In genomic region chr5:95857185-95857945, GRCh38 we compare ENCODE assay signal across 1 cellular context.
TF ChIP-seq lines count a peak whose summit lies in the region.

No MANE protein-coding gene starts in this region.

TF ChIP-seq in HepG2, 621 proteins besides CTCF, POLR2A, EP300 and RAD21 (continued from another document and continues in another):
- 0 out of 2 replicates have a peak, but pooled peaks have one; percentile 28 for TF ChIP-seq NAIF1 (CRISPR knock-in tag; IDR thresholded peaks at IDR 0.05; ENCODE audit: borderline replicate concordance)
- TF ChIP-seq XRCC5 (optimal IDR thresholded peaks at IDR 0.05; ENCODE audit: low read length): peak; percentile 38
- peak; percentile 81 for TF ChIP-seq FOXP4 (CRISPR knock-in tag; IDR thresholded peaks at IDR 0.05)
- 0 out of 2 replicates have a peak, but pooled peaks have one; percentile 17 for TF ChIP-seq TAF1 (CRISPR knock-in tag; IDR thresholded peaks at IDR 0.05)
- no peak for TF ChIP-seq NCOA1 (CRISPR knock-in tag; IDR thresholded peaks at IDR 0.05)
- peak; percentile 94 for TF ChIP-seq TMF1 (CRISPR knock-in tag; IDR thresholded peaks at IDR 0.05; ENCODE audit: low read depth)
- TF ChIP-seq TOPORS (CRISPR knock-in tag; IDR thresholded peaks at IDR 0.05): peak; percentile 76; the same call in 1 of the 2 replicates
- TF ChIP-seq SP1 (IDR thresholded peaks at IDR 0.05): no peak
- TF ChIP-seq SP1 (CRISPR knock-in tag; IDR thresholded peaks at IDR 0.05): no peak
- peak; percentile 94 for TF ChIP-seq ZNF766 (CRISPR knock-in tag; IDR thresholded peaks at IDR 0.05; ENCODE audit: borderline replicate concordance)
- TF ChIP-seq TEAD2 (CRISPR knock-in tag; IDR thresholded peaks at IDR 0.05): no peak
- peak; percentile 86 for TF ChIP-seq ELF3 (CRISPR knock-in tag; IDR thresholded peaks at IDR 0.05)
- no peak for TF ChIP-seq ZNF282 (IDR thresholded peaks at IDR 0.05; ENCODE audit: partially characterized antibody)
- 0 out of 3 replicates have a peak, but pooled peaks have one; percentile 55 for TF ChIP-seq MXI1 (IDR thresholded peaks at IDR 0.05; ENCODE audit: borderline replicate concordance, low read depth, low read length)
- TF ChIP-seq, protein P1, sequence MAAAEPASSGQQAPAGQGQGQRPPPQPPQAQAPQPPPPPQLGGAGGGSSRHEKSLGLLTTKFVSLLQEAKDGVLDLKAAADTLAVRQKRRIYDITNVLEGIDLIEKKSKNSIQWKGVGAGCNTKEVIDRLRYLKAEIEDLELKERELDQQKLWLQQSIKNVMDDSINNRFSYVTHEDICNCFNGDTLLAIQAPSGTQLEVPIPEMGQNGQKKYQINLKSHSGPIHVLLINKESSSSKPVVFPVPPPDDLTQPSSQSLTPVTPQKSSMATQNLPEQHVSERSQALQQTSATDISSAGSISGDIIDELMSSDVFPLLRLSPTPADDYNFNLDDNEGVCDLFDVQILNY (CRISPR knock-in tag; conservative IDR thresholded peaks at IDR 0.05): 0 out of 2 replicates have a peak, but pooled peaks have one; percentile 56
- TF ChIP-seq ZNF788 (CRISPR knock-in tag; IDR thresholded peaks at IDR 0.05; ENCODE audit: borderline replicate concordance): peak; percentile 86; the same call in 1 of the 2 replicates
- no peak for TF ChIP-seq YY1 (IDR thresholded peaks at IDR 0.05; ENCODE audit: insufficient read depth, insufficient replicate concordance, low read depth, low read length)
- peak; percentile 22; the same call in 1 of the 2 replicates for TF ChIP-seq PRDM10 (CRISPR knock-in tag; IDR thresholded peaks at IDR 0.05; ENCODE audit: low read depth)
- no peak for TF ChIP-seq SYNCRIP (IDR thresholded peaks at IDR 0.05; ENCODE audit: insufficient read depth, low read depth, low read length)
- TF ChIP-seq ELF4 (CRISPR knock-in tag; IDR thresholded peaks at IDR 0.05; ENCODE audit: borderline replicate concordance): peak; percentile 59; the same call in 1 of the 2 replicates
- peak; percentile 32; the same call in 1 of the 2 replicates for TF ChIP-seq ZNF256 (CRISPR knock-in tag; conservative IDR thresholded peaks at IDR 0.05)
- peak; percentile 78 for TF ChIP-seq PITX1 (CRISPR knock-in tag; IDR thresholded peaks at IDR 0.05)
- TF ChIP-seq ZNF569 (CRISPR knock-in tag; IDR thresholded peaks at IDR 0.05; ENCODE audit: borderline replicate concordance): 0 out of 2 replicates have a peak, but pooled peaks have one; percentile 49
- TF ChIP-seq LRRFIP1 (CRISPR knock-in tag; conservative IDR thresholded peaks at IDR 0.05): no peak
- TF ChIP-seq CREB1 (IDR thresholded peaks at IDR 0.05): 0 out of 2 replicates have a peak, but pooled peaks have one; percentile 2
- TF ChIP-seq CREB1 (CRISPR knock-in tag; IDR thresholded peaks at IDR 0.05): peak; percentile 62
- TF ChIP-seq POLR2AphosphoS5 (IDR thresholded peaks at IDR 0.05; ENCODE audit: low read depth, low read length): no peak
- peak; percentile 69; the same call in 1 of the 2 replicates for TF ChIP-seq ZNF124 (CRISPR knock-in tag; IDR thresholded peaks at IDR 0.05)
- TF ChIP-seq RNF219 (CRISPR knock-in tag; IDR thresholded peaks at IDR 0.05): no peak
- TF ChIP-seq, protein P2, sequence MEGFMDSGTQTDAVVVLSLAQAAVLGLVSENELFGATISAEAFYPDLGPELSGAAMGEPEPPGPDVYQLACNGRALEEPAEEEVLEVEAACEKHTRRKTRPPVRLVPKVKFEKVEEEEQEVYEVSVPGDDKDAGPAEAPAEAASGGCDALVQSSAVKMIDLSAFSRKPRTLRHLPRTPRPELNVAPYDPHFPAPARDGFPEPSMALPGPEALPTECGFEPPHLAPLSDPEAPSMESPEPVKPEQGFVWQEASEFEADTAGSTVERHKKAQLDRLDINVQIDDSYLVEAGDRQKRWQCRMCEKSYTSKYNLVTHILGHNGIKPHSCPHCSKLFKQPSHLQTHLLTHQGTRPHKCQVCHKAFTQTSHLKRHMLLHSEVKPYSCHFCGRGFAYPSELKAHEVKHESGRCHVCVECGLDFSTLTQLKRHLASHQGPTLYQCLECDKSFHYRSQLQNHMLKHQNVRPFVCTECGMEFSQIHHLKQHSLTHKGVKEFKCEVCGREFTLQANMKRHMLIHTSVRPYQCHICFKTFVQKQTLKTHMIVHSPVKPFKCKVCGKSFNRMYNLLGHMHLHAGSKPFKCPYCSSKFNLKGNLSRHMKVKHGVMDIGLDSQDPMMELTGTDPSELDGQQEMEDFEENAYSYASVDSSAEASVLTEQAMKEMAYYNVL (CRISPR knock-in tag; IDR thresholded peaks at IDR 0.05; ENCODE audit: borderline replicate concordance): peak; percentile 87; the same call in 1 of the 2 replicates
- peak; percentile 31; the same call in 1 of the 2 replicates for TF ChIP-seq ZNF343 (CRISPR knock-in tag; IDR thresholded peaks at IDR 0.05)
- TF ChIP-seq RBM39 (IDR thresholded peaks at IDR 0.05; ENCODE audit: low read depth, low read length, poor library complexity, severe bottlenecking): no peak
- peak; percentile 82; the same call in 1 of the 2 replicates for TF ChIP-seq GLI4 (CRISPR knock-in tag; IDR thresholded peaks at IDR 0.05; ENCODE audit: borderline replicate concordance)
- peak; percentile 92 for TF ChIP-seq NFAT5 (CRISPR knock-in tag; IDR thresholded peaks at IDR 0.05)
- peak; percentile 66 for TF ChIP-seq ZFY (CRISPR knock-in tag; IDR thresholded peaks at IDR 0.05)
- TF ChIP-seq ATF7-NPFF (CRISPR knock-in tag; IDR thresholded peaks at IDR 0.05; ENCODE audit: low read depth): peak; percentile 76; the same call in 1 of the 2 replicates
- TF ChIP-seq ZNF747 (CRISPR knock-in tag; IDR thresholded peaks at IDR 0.05; ENCODE audit: borderline replicate concordance): peak; percentile 91; the same call in 1 of the 2 replicates
- TF ChIP-seq ZNF264 (CRISPR knock-in tag; IDR thresholded peaks at IDR 0.05): peak; percentile 92
- peak; percentile 98 for TF ChIP-seq SALL1 (CRISPR knock-in tag; IDR thresholded peaks at IDR 0.05)
- TF ChIP-seq ZFAT (CRISPR knock-in tag; conservative IDR thresholded peaks at IDR 0.05): no peak
- TF ChIP-seq ZNF296 (CRISPR knock-in tag; conservative IDR thresholded peaks at IDR 0.05): no peak
- peak; percentile 89 for TF ChIP-seq ZSCAN31 (CRISPR knock-in tag; IDR thresholded peaks at IDR 0.05; ENCODE audit: low read depth)
